ENCODE assay signal across 2 cellular contexts in the genomic region with DNA sequence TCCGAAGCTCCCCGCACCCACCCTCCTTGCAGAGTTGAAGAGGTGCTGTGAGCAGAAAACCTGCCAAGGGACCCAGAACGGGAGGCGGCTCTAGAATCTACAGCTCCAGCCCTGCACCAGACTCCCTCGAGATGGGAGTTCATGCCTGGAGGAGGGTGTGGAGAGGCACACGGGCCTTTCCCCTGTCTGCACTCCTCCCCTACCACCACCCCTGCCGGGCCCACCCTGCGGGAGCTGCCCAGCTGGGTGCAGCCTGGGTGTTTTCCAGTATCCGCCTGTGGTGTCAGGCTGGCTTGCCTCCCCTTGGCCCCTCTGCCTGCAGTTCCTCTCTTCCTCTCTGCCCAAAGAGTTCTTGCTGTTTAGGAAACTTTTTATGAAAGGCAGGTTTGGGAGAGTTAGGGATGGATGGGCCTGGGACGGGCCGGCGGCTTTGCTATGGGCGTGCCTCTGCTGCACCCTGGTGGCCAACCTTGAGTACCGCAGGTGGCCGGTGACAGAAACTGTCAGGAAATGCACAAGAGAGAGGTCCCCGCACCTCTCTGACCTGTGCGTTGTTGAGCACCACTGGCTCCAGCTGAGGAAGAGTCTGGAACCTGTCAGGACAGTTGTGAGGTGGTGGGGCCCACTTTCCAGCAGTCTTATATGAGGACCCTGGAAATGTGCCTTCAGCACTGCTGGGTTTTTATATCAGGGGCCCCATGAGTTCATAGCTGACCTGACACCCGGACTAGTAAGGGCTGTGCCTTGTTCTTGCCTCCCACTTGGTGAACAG.
TF ChIP-seq lines count a peak whose summit lies in the region.

No MANE protein-coding gene starts in this region.

TF ChIP-seq in HEK293, 187 proteins besides CTCF, POLR2A, EP300 and RAD21 (continued from another document and continues in another):
- TF ChIP-seq, protein P1, sequence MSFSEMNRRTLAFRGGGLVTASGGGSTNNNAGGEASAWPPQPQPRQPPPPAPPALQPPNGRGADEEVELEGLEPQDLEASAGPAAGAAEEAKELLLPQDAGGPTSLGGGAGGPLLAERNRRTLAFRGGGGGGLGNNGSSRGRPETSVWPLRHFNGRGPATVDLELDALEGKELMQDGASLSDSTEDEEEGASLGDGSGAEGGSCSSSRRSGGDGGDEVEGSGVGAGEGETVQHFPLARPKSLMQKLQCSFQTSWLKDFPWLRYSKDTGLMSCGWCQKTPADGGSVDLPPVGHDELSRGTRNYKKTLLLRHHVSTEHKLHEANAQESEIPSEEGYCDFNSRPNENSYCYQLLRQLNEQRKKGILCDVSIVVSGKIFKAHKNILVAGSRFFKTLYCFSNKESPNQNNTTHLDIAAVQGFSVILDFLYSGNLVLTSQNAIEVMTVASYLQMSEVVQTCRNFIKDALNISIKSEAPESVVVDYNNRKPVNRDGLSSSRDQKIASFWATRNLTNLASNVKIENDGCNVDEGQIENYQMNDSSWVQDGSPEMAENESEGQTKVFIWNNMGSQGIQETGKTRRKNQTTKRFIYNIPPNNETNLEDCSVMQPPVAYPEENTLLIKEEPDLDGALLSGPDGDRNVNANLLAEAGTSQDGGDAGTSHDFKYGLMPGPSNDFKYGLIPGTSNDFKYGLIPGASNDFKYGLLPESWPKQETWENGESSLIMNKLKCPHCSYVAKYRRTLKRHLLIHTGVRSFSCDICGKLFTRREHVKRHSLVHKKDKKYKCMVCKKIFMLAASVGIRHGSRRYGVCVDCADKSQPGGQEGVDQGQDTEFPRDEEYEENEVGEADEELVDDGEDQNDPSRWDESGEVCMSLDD (tag by site-specific recombination; IDR thresholded peaks at IDR 0.05): no peak
- TF ChIP-seq ZNF174 (tag by site-specific recombination; IDR thresholded peaks at IDR 0.05) (no peak), ZNF658 (tag by site-specific recombination; IDR thresholded peaks at IDR 0.05) (no peak), GLI2 (tag by site-specific recombination; IDR thresholded peaks at IDR 0.05; ENCODE audit: borderline replicate concordance, low read depth) (no peak), ZNF112 (tag by site-specific recombination; IDR thresholded peaks at IDR 0.05) (no peak), KLF10 (tag by site-specific recombination; IDR thresholded peaks at IDR 0.05) (no peak), ZNF132 (tag by site-specific recombination; IDR thresholded peaks at IDR 0.05; ENCODE audit: borderline replicate concordance) (no peak), ZNF549 (tag by site-specific recombination; IDR thresholded peaks at IDR 0.05) (no peak), ZBTB44 (tag by site-specific recombination; IDR thresholded peaks at IDR 0.05) (no peak), ZNF701 (tag by site-specific recombination; IDR thresholded peaks at IDR 0.05) (no peak), ZNF501 (tag by site-specific recombination; IDR thresholded peaks at IDR 0.05) (no peak), ZNF776 (tag by site-specific recombination; IDR thresholded peaks at IDR 0.05; ENCODE audit: borderline replicate concordance) (no peak), GLIS1 (tag by site-specific recombination; IDR thresholded peaks at IDR 0.05) (peak; percentile 23; the same call in 1 of the 2 replicates), PRDM1 (tag by site-specific recombination; IDR thresholded peaks at IDR 0.05) (no peak), ZNF521 (tag by site-specific recombination; IDR thresholded peaks at IDR 0.05) (no peak), ZFP69B (tag by site-specific recombination; IDR thresholded peaks at IDR 0.05) (peak; percentile 75; the same call in 1 of the 2 replicates), ZNF169 (tag by site-specific recombination; IDR thresholded peaks at IDR 0.05) (no peak), ZNF324 (tag by site-specific recombination; IDR thresholded peaks at IDR 0.05) (no peak), PRDM6 (tag by site-specific recombination; IDR thresholded peaks at IDR 0.05) (no peak)
- TF ChIP-seq, protein P2, sequence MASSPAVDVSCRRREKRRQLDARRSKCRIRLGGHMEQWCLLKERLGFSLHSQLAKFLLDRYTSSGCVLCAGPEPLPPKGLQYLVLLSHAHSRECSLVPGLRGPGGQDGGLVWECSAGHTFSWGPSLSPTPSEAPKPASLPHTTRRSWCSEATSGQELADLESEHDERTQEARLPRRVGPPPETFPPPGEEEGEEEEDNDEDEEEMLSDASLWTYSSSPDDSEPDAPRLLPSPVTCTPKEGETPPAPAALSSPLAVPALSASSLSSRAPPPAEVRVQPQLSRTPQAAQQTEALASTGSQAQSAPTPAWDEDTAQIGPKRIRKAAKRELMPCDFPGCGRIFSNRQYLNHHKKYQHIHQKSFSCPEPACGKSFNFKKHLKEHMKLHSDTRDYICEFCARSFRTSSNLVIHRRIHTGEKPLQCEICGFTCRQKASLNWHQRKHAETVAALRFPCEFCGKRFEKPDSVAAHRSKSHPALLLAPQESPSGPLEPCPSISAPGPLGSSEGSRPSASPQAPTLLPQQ (tag by site-specific recombination; IDR thresholded peaks at IDR 0.05): peak; percentile 58; the same call in 1 of the 2 replicates

TF ChIP-seq in endothelial cell of umbilical vein, 7 proteins besides CTCF, POLR2A, EP300 and RAD21 (continued from another document):
- TF ChIP-seq POLR2AphosphoS5 (IDR thresholded peaks at IDR 0.05; ENCODE audit: insufficient read depth, low read depth, low read length) (no peak), EZH2 (IDR thresholded peaks at IDR 0.05; ENCODE audit: borderline replicate concordance, low read depth, low read length, severe bottlenecking) (no peak)
